In genomic region chr11:130314749-130315285, GRCh38 we compare ENCODE assay signal across 8 cellular contexts. TPM values are rescaled to one million over a fixed set of nuclear protein-coding genes. Genes with fewer than 3 reads are reported as not detected.
DNase-seq lines count a peak whose midpoint lies in the region; ATAC-seq and TF ChIP-seq lines count a peak whose summit lies in the region.

ZBTB44 (minus strand) TSS chr11:130314917; CDS start chr11:130261873, 53,044 bp downstream.

- 1 to 2% methylated on average over 33 to 35 of the region's 43 CpGs for WGBS in testis, 2 donors

- H4K20me1 ChIP-seq in osteoblast (ENCODE audit: insufficient read depth, low read length) = peaks cover 8% of the 10 kb centered on the region

- H3K79me2 ChIP-seq in osteoblast (ENCODE audit: insufficient read depth, low read length) = peaks cover 19% of the 10 kb centered on the region

- POLR2A ChIA-PET in HEK293 (lab: Yijun Ruan, JAX) = no interaction called here

- DNase-seq in GM03348 (ENCODE audit: low spot score) = peak; percentile 98
- DNase-seq in NAMALWA (ENCODE audit: low spot score) = peak; percentile 93
- peak; percentile 89 for DNase-seq in glomerular visceral epithelial cell (ENCODE audit: extremely low spot score)
- peak; percentile 99 for DNase-seq in osteoblast (ENCODE audit: insufficient read length, low spot score, missing footprints)
- DNase-seq in testis = peak; percentile 96

- intact Hi-C loops in testis (cut with DNase I; ENCODE audit: low total_unique reads) = no loop called here

- no peaks in the 10 kb centered on the region for H3K27me3 ChIP-seq in osteoblast (ENCODE audit: insufficient read depth, low read length)
- no peaks in the 10 kb centered on the region for H3K27me3 ChIP-seq in testis

- H3K4me2 ChIP-seq in osteoblast (ENCODE audit: insufficient read depth, low read length) = peak within 1 kb of the TSS; percentile 83

- peak within 1 kb of the TSS; percentile 98 for H3K4me3 Mint-ChIP-seq in activated naive CD4-positive, alpha-beta T cell treated with anti-CD3 and anti-CD28 coated beads, Interleukin-2, amount 50 U/mL, for 24 hours

- ATAC-seq in SK-N-SH treated with all-trans-retinoic acid at 6 μM for 48 hours = peak; percentile 93

- H3K9me3 ChIP-seq in HEK293 (ENCODE audit: control insufficient read depth, insufficient read depth, low read depth, low read length) (no peaks in the 10 kb centered on the region), osteoblast (ENCODE audit: low read depth, low read length) (peaks cover 2% of the 10 kb centered on the region), testis (no peaks in the 10 kb centered on the region)

- H3K36me3 ChIP-seq in HEK293 (ENCODE audit: control insufficient read depth in 2 of 2, insufficient read depth in 1 of 2, low read length in 2 of 2) (no peaks in the 10 kb centered on the region), osteoblast (ENCODE audit: insufficient read depth, low read length) (no peaks in the 10 kb centered on the region), testis (ENCODE audit: low read depth, missing control alignments) (no peaks in the 10 kb centered on the region)

- H3K4me1 ChIP-seq in HEK293 (ENCODE audit: control insufficient read depth, insufficient read depth, low read length) = no peaks in the 10 kb centered on the region
- H3K4me1 ChIP-seq in osteoblast (ENCODE audit: insufficient read depth, low read length) = peaks cover 14% of the 10 kb centered on the region
- peaks cover 23% of the 10 kb centered on the region for H3K4me1 ChIP-seq in testis

- peak within 1 kb of the TSS; percentile 90 for H3K27ac ChIP-seq in HEK293 (ENCODE audit: extremely low read depth, low read depth, low read length)
- H3K27ac ChIP-seq in osteoblast (ENCODE audit: low read depth, low read length) = peak within 1 kb of the TSS; percentile 29
- H3K27ac ChIP-seq in testis = peak within 1 kb of the TSS; percentile 93 to 97

- H3K27me3 Mint-ChIP-seq in activated naive CD4-positive, alpha-beta T cell treated with anti-CD3 and anti-CD28 coated beads, Interleukin-2, amount 50 U/mL, for 24 hours = no peaks in the 10 kb centered on the region

- CTCF ChIA-PET in HEK293 (lab: Yijun Ruan, JAX) = no interaction called here

- TF ChIP-seq CTCF in HEK293 (tag by site-specific recombination; IDR thresholded peaks at IDR 0.05) (no peak), osteoblast (IDR thresholded peaks at IDR 0.05; ENCODE audit: extremely low read depth, low read depth, low read length) (no peak), testis (IDR thresholded peaks at IDR 0.05) (no peak)

- H3K4me1 Mint-ChIP-seq in activated naive CD4-positive, alpha-beta T cell treated with anti-CD3 and anti-CD28 coated beads, Interleukin-2, amount 50 U/mL, for 24 hours = peaks cover 43% of the 10 kb centered on the region

- TF ChIP-seq POLR2A in testis (IDR thresholded peaks at IDR 0.05) = no peak

- H3K9me3 Mint-ChIP-seq in activated naive CD4-positive, alpha-beta T cell treated with anti-CD3 and anti-CD28 coated beads, Interleukin-2, amount 50 U/mL, for 24 hours = no peaks in the 10 kb centered on the region

- H3K27ac Mint-ChIP-seq in activated naive CD4-positive, alpha-beta T cell treated with anti-CD3 and anti-CD28 coated beads, Interleukin-2, amount 50 U/mL, for 24 hours = peak within 1 kb of the TSS; percentile 98

- peak within 1 kb of the TSS; percentile 96 for H2AFZ ChIP-seq in osteoblast (ENCODE audit: low read length)

- H3K4me3 ChIP-seq in HEK293 (ENCODE audit: low read depth, low read length) = peak within 1 kb of the TSS; percentile 74
- peak within 1 kb of the TSS; percentile 77 for H3K4me3 ChIP-seq in osteoblast (ENCODE audit: insufficient read depth, low read length)
- peak within 1 kb of the TSS; percentile 77 to 82 for H3K4me3 ChIP-seq in testis

- peaks cover 2% of the 10 kb centered on the region for H3K36me3 Mint-ChIP-seq in activated naive CD4-positive, alpha-beta T cell treated with anti-CD3 and anti-CD28 coated beads, Interleukin-2, amount 50 U/mL, for 24 hours

TF ChIP-seq in HEK293, 187 proteins besides CTCF, POLR2A, EP300 and RAD21:
- TF ChIP-seq KLF16 (tag by site-specific recombination; IDR thresholded peaks at IDR 0.05) (no peak), ZNF514 (tag by site-specific recombination; IDR thresholded peaks at IDR 0.05) (no peak), KLF9 (tag by site-specific recombination; IDR thresholded peaks at IDR 0.05; ENCODE audit: low read depth) (0 out of 2 replicates have a peak, but pooled peaks have one; percentile 8), ZNF23 (tag by site-specific recombination; IDR thresholded peaks at IDR 0.05; ENCODE audit: borderline replicate concordance) (no peak), ZNF211 (tag by site-specific recombination; IDR thresholded peaks at IDR 0.05; ENCODE audit: low read depth) (no peak), ZNF335 (tag by site-specific recombination; conservative IDR thresholded peaks at IDR 0.05) (peak; percentile 69)

TF ChIP-seq in SK-N-SH treated with all-trans-retinoic acid at 6 μM for 48 hours, 23 proteins besides CTCF, POLR2A, EP300 and RAD21:
- TF ChIP-seq ZFP3 (CRISPR knock-in tag; IDR thresholded peaks at IDR 0.05) = no peak
- no peak for TF ChIP-seq BACH2 (CRISPR knock-in tag; IDR thresholded peaks at IDR 0.05; ENCODE audit: borderline replicate concordance)
- no peak for TF ChIP-seq ZNF565 (CRISPR knock-in tag; conservative IDR thresholded peaks at IDR 0.05; ENCODE audit: low read depth)
- TF ChIP-seq SNAI2 (CRISPR knock-in tag; IDR thresholded peaks at IDR 0.05) = no peak
- no peak for TF ChIP-seq POU6F1 (CRISPR knock-in tag; IDR thresholded peaks at IDR 0.05; ENCODE audit: borderline replicate concordance, low read depth)
- TF ChIP-seq PPARA (CRISPR knock-in tag; IDR thresholded peaks at IDR 0.05; ENCODE audit: borderline replicate concordance) = no peak
- no peak for TF ChIP-seq CSRNP3 (CRISPR knock-in tag; IDR thresholded peaks at IDR 0.05)
- no peak for TF ChIP-seq ARNTL (CRISPR knock-in tag; IDR thresholded peaks at IDR 0.05; ENCODE audit: borderline replicate concordance, low read depth)
- TF ChIP-seq CSDC2 (CRISPR knock-in tag; IDR thresholded peaks at IDR 0.05) = no peak
- TF ChIP-seq CREB5 (CRISPR knock-in tag; IDR thresholded peaks at IDR 0.05; ENCODE audit: low read depth) = no peak
- no peak for TF ChIP-seq RARB (CRISPR knock-in tag; IDR thresholded peaks at IDR 0.05)
- TF ChIP-seq ZFP30 (CRISPR knock-in tag; IDR thresholded peaks at IDR 0.05) = no peak
- no peak for TF ChIP-seq ZNF8 (CRISPR knock-in tag; IDR thresholded peaks at IDR 0.05)
- no peak for TF ChIP-seq OSR1 (CRISPR knock-in tag; IDR thresholded peaks at IDR 0.05)
- no peak for TF ChIP-seq ZC3H10 (CRISPR knock-in tag; IDR thresholded peaks at IDR 0.05)
- TF ChIP-seq TOX (CRISPR knock-in tag; IDR thresholded peaks at IDR 0.05; ENCODE audit: borderline replicate concordance) = no peak
TF ChIP-seq in SK-N-SH treated with all-trans-retinoic acid at 6 μM for 48 hours: peak in this region for 0.

RNA-seq across cellular contexts. Expression of gene ZBTB44, which starts in this region (rescaled TPM):
- total RNA-seq in osteoblast = 47.1 and 50.3 TPM in 2 replicates
- 100 to 1,000 TPM; 125 to 158 TPM for total RNA-seq in testis
- polyA plus RNA-seq in testis (ENCODE audit: insufficient read depth, low read depth, low replicate concordance) = 103 TPM

Comparison
In these comparisons a context has a peak if more than half of its experiments do, and no peak if none do; other contexts are left out.
1. Peak in every context shown above with its lines: DNase-seq, ATAC-seq, H3K4me3 ChIP-seq and H3K27ac ChIP-seq.
2. H3K27ac ChIP-seq: peak in every context shown above with its lines; median percentile 95 in testis; 90 in HEK293; 29 in osteoblast.